ENCODE assay signal across 1 cellular context in genomic region chr12:123365141-123365917, GRCh38.
TF ChIP-seq lines count a peak whose summit lies in the region.

No MANE protein-coding gene starts in this region.

TF ChIP-seq in GM12878, 131 proteins besides CTCF, POLR2A, EP300 and RAD21 (continued from another document and continues in another):
- TF ChIP-seq IRF5 (IDR thresholded peaks at IDR 0.05; ENCODE audit: borderline replicate concordance) (no peak), SIX5 (IDR thresholded peaks at IDR 0.05; ENCODE audit: low read depth, low read length, severe bottlenecking) (peak; percentile 65), ZNF24 (IDR thresholded peaks at IDR 0.05) (no peak), TAF1 (IDR thresholded peaks at IDR 0.05; ENCODE audit: borderline replicate concordance, low read depth, low read length) (peak; percentile 84), MEF2B (IDR thresholded peaks at IDR 0.05; ENCODE audit: partially characterized antibody, poor library complexity, severe bottlenecking) (peak; percentile 81), RELB (IDR thresholded peaks at IDR 0.05; ENCODE audit: low read depth) (peak; percentile 92), CBFB (IDR thresholded peaks at IDR 0.05; ENCODE audit: low read depth) (peak; percentile 88; the same call in 1 of the 2 replicates), YBX1 (IDR thresholded peaks at IDR 0.05) (no peak), MLLT1 (IDR thresholded peaks at IDR 0.05) (peak; percentile 97), SIN3A (IDR thresholded peaks at IDR 0.05; ENCODE audit: low read depth, low read length) (no peak; the same call in 1 of the 2 replicates), ZBTB33 (IDR thresholded peaks at IDR 0.05) (0 out of 2 replicates have a peak, but pooled peaks have one; percentile 26), RBBP5 (conservative IDR thresholded peaks at IDR 0.05) (no peak; the same call in 1 of the 2 replicates), BCL11A (IDR thresholded peaks at IDR 0.05; ENCODE audit: low read depth, low read length) (peak; percentile 97), E4F1 (IDR thresholded peaks at IDR 0.05; ENCODE audit: borderline replicate concordance, partially characterized antibody) (no peak), PKNOX1 (IDR thresholded peaks at IDR 0.05) (peak; percentile 82), RELA (IDR thresholded peaks at IDR 0.05; ENCODE audit: borderline replicate concordance, partially characterized antibody) (peak; percentile 81), PAX8 (IDR thresholded peaks at IDR 0.05) (peak; percentile 17; the same call in 1 of the 2 replicates), FOXK2 (IDR thresholded peaks at IDR 0.05) (peak; percentile 83), USF1 (IDR thresholded peaks at IDR 0.05; ENCODE audit: borderline replicate concordance, extremely low read length, insufficient read depth, low read depth, low read length) (peak; percentile 79), HDAC6 (IDR thresholded peaks at IDR 0.05; ENCODE audit: unreplicated experiment) (no peak), FOS (IDR thresholded peaks at IDR 0.05; ENCODE audit: borderline replicate concordance, extremely low read depth, insufficient read length) (no peak), ZNF207 (IDR thresholded peaks at IDR 0.05; ENCODE audit: borderline replicate concordance) (peak; percentile 90; the same call in 1 of the 2 replicates), PML (IDR thresholded peaks at IDR 0.05; ENCODE audit: low read length) (peak; percentile 95), TBL1XR1 (IDR thresholded peaks at IDR 0.05; ENCODE audit: low read depth, low read length) (peak; percentile 97), RCOR1 (conservative IDR thresholded peaks at IDR 0.05; ENCODE audit: low read depth, low read length) (0 out of 2 replicates have a peak, but pooled peaks have one; percentile 65), TARDBP (IDR thresholded peaks at IDR 0.05; ENCODE audit: borderline replicate concordance) (0 out of 2 replicates have a peak, but pooled peaks have one; percentile 19), HDGF (IDR thresholded peaks at IDR 0.05) (no peak), CBX3 (IDR thresholded peaks at IDR 0.05; ENCODE audit: borderline replicate concordance, low read depth) (no peak), FOXM1 (IDR thresholded peaks at IDR 0.05; ENCODE audit: low read depth, low read length) (peak; percentile 98), POLR2AphosphoS5 (IDR thresholded peaks at IDR 0.05; ENCODE audit: low read length) (peak; percentile 98), BACH1 (IDR thresholded peaks at IDR 0.05; ENCODE audit: borderline replicate concordance) (peak; percentile 96), SPI1 (IDR thresholded peaks at IDR 0.05; ENCODE audit: borderline replicate concordance, insufficient read depth, low read depth, low read length) (peak; percentile 99), ATF7 (IDR thresholded peaks at IDR 0.05; ENCODE audit: low read depth) (peak; percentile 91), ZNF687 (IDR thresholded peaks at IDR 0.05) (peak; percentile 75; the same call in 1 of the 2 replicates), CREB1 (IDR thresholded peaks at IDR 0.05; ENCODE audit: low read depth) (peak; percentile 90), POLR2AphosphoS2 (IDR thresholded peaks at IDR 0.05; ENCODE audit: low read depth, low read length) (peak; percentile 86; the same call in 1 of the 2 replicates), MEF2A (IDR thresholded peaks at IDR 0.05; ENCODE audit: insufficient read depth, low read depth, low read length) (peak; percentile 86; the same call in 1 of the 2 replicates), SMAD1 (IDR thresholded peaks at IDR 0.05; ENCODE audit: low read depth, partially characterized antibody) (peak; percentile 79), GABPA (IDR thresholded peaks at IDR 0.05; ENCODE audit: low read depth) (peak; percentile 70; the same call in 1 of the 2 replicates), BRCA1 (IDR thresholded peaks at IDR 0.05; ENCODE audit: low read depth, low read length) (peak; percentile 67), ZBED1 (IDR thresholded peaks at IDR 0.05; ENCODE audit: borderline replicate concordance) (peak; percentile 91), RB1 (IDR thresholded peaks at IDR 0.05; ENCODE audit: borderline replicate concordance) (0 out of 2 replicates have a peak, but pooled peaks have one; percentile 68), MYB (IDR thresholded peaks at IDR 0.05; ENCODE audit: borderline replicate concordance, low read depth, low read length) (peak; percentile 32; the same call in 1 of the 2 replicates), NR2C1 (IDR thresholded peaks at IDR 0.05) (peak; percentile 60; the same call in 1 of the 2 replicates), TCF3 (IDR thresholded peaks at IDR 0.05; ENCODE audit: borderline replicate concordance, insufficient read depth, low read depth, low read length) (0 out of 2 replicates have a peak, but pooled peaks have one; percentile 69), IKZF1 (conservative IDR thresholded peaks at IDR 0.05) (peak; percentile 94)
